ENCODE assay signal across 8 cellular contexts in the genomic region with DNA sequence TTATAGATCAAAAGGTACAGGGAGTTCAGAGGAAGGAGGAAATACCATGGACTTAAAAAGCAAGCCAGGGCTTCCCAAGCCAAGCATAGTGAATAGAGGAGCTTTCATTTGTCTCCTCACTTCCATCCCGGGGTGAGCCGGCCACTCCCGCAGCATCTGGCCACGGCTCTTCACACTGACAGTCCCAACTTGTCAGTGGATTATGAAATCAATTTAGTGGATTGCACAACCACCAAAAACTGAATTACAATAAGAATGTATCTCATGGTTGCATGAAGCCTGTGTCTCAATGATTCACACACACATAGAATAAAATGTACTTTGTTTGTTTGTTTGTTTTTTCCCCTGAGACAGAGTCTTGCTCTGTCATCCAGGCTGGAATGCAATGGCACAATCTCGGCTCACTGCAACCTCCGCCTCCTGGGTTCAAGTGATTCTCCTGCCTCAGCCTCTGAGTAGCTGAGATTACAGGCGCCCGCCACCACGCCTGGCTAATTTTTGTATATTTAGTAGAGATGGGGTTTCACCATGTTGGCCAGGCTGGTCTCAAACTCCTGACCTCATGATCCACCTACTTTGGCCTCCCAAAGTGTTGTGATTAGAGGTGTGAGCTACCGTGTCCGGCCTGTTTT.
DNase-seq lines count a peak whose midpoint lies in the region; FAIRE-seq and TF ChIP-seq lines count a peak whose summit lies in the region.
"Not testable (repeated sequence)": the region's sequence is repeated elsewhere in the genome, so short reads cannot be mapped to it uniquely, and the experiment has no call there.

No MANE protein-coding gene starts in this region.

- H3K36me3 ChIP-seq in Peyer's patch; kidney (ENCODE audit: control insufficient read depth in 1 of 2, insufficient read depth in 2 of 2, low read length in 2 of 2); tibial artery: not testable (repeated sequence)

- not testable (repeated sequence) for TF ChIP-seq CTCF in Peyer's patch (IDR thresholded peaks at IDR 0.05); kidney (IDR thresholded peaks at IDR 0.05; ENCODE audit: borderline replicate concordance, extremely low read depth, insufficient read depth); tibial artery (IDR thresholded peaks at IDR 0.05)

- not testable (repeated sequence) for TF ChIP-seq POLR2A in Peyer's patch (IDR thresholded peaks at IDR 0.05)

- H3K9me3 ChIP-seq in Peyer's patch; kidney (ENCODE audit: control insufficient read depth in 1 of 2, low read length in 2 of 2); tibial artery: not testable (repeated sequence)

- intact Hi-C loops in kidney (cut with DNase I); tibial artery (cut with DNase I; ENCODE audit: low total_unique reads): not testable (repeated sequence)

- H3K4me1 ChIP-seq in Peyer's patch (peaks cover 0 to 29% (median 13%) of the 10 kb centered on the region in 4 donors), kidney (ENCODE audit: control insufficient read depth in 1 of 2, insufficient read depth in 1 of 2, low read depth in 1 of 2, low read length in 2 of 2) (peaks cover 5 to 17% of the 10 kb centered on the region in 2 donors), tibial artery (peaks cover 0 to 35% (median 10%) of the 10 kb centered on the region in 4 donors)

- not testable (repeated sequence) for FAIRE-seq in kidney (lab: Jason Lieb, UNC)

- not testable (repeated sequence) for H3K9ac ChIP-seq in kidney (ENCODE audit: low read length in 2 of 2)

- DNase-seq in AML-193 (lab: John Stamatoyannopoulos, UW) (peak; percentile 74), HuH-7.5 (ENCODE audit: low spot score) (peak; percentile 35), Peyer's patch (peak in 2 of 3 donors; percentile 49 to 74), amniotic epithelial cell (ENCODE audit: low read depth) (peak; percentile 92), fibroblast of gingiva (ENCODE audit: low read depth) (peak; percentile 96), kidney (peak; percentile 83), renal cortical epithelial cell (ENCODE audit: low read depth) (peak; percentile 30), tibial artery (peak; percentile 80 to 84)

- H3K27ac ChIP-seq in Peyer's patch: peak overlapping the region; percentile 26 to 79 (median 64)
- H3K27ac ChIP-seq in kidney (ENCODE audit: low read depth in 2 of 2, low read length in 2 of 2): not testable (repeated sequence)
- H3K27ac ChIP-seq in tibial artery: peak overlapping the region in 1 of 2 donors; percentile 14

- H3K27me3 ChIP-seq in Peyer's patch, tibial artery: not testable (repeated sequence)

- not testable (repeated sequence) for H3K4me3 ChIP-seq in Peyer's patch; kidney (ENCODE audit: low read length in 2 of 2); tibial artery

Comparison
In these comparisons a context has a peak if more than half of its experiments do, and no peak if none do; other contexts are left out.
1. DNase-seq: peak in every context shown above with its lines; median percentile 96 in fibroblast of gingiva; 92 in amniotic epithelial cell; 83 in kidney; 82 in tibial artery; 74 in AML-193; 62 in Peyer's patch; 35 in HuH-7.5; 30 in renal cortical epithelial cell.